1 cellular context compared by ENCODE assay signal in the genomic region with DNA sequence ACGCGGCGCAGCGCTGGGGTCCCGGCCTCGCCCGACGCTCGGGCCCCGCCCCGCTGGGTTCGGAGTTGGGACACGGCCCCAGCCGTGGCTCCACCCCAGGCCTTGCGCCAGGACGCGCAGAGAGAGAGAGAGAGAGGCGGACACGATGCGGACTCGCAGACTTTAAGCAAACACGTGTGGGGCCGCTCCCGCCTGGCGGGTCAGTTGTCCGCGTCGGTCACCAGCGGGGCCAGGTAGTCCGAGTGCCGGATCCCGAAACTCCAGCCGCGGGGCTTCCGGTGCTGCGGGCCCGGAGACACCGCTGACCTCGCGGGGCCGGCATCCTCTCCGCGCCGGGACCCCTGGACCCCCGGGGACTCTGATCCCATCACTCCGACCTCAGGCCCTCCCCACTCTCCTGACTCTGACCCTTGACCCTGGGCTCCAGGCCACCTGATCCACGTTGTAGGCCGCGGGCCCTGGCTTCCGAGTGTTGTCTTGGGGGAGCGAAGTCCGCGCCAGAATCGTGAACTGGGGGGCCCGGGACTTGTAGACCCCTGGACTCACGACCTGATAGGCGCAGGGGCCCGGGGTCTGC.
TF ChIP-seq lines count a peak whose summit lies in the region.

No MANE protein-coding gene starts in this region.

TF ChIP-seq in GM12878, 131 proteins besides CTCF, POLR2A, EP300 and RAD21 (continued from another document and continues in another):
- TF ChIP-seq, protein P1, sequence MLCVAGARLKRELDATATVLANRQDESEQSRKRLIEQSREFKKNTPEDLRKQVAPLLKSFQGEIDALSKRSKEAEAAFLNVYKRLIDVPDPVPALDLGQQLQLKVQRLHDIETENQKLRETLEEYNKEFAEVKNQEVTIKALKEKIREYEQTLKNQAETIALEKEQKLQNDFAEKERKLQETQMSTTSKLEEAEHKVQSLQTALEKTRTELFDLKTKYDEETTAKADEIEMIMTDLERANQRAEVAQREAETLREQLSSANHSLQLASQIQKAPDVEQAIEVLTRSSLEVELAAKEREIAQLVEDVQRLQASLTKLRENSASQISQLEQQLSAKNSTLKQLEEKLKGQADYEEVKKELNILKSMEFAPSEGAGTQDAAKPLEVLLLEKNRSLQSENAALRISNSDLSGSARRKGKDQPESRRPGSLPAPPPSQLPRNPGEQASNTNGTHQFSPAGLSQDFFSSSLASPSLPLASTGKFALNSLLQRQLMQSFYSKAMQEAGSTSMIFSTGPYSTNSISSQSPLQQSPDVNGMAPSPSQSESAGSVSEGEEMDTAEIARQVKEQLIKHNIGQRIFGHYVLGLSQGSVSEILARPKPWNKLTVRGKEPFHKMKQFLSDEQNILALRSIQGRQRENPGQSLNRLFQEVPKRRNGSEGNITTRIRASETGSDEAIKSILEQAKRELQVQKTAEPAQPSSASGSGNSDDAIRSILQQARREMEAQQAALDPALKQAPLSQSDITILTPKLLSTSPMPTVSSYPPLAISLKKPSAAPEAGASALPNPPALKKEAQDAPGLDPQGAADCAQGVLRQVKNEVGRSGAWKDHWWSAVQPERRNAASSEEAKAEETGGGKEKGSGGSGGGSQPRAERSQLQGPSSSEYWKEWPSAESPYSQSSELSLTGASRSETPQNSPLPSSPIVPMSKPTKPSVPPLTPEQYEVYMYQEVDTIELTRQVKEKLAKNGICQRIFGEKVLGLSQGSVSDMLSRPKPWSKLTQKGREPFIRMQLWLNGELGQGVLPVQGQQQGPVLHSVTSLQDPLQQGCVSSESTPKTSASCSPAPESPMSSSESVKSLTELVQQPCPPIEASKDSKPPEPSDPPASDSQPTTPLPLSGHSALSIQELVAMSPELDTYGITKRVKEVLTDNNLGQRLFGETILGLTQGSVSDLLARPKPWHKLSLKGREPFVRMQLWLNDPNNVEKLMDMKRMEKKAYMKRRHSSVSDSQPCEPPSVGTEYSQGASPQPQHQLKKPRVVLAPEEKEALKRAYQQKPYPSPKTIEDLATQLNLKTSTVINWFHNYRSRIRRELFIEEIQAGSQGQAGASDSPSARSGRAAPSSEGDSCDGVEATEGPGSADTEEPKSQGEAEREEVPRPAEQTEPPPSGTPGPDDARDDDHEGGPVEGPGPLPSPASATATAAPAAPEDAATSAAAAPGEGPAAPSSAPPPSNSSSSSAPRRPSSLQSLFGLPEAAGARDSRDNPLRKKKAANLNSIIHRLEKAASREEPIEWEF (IDR thresholded peaks at IDR 0.05; ENCODE audit: insufficient replicate concordance, low read depth, low read length) = no peak
- TF ChIP-seq ZNF274 (IDR thresholded peaks at IDR 0.05; ENCODE audit: insufficient read depth, insufficient read length) = no peak
- peak; percentile 79 for TF ChIP-seq NR2F1 (conservative IDR thresholded peaks at IDR 0.05)
- no peak for TF ChIP-seq CBX3 (IDR thresholded peaks at IDR 0.05; ENCODE audit: borderline replicate concordance, low read depth)
- TF ChIP-seq CBX5 (IDR thresholded peaks at IDR 0.05; ENCODE audit: low read depth) = no peak
- no peak for TF ChIP-seq PAX8 (IDR thresholded peaks at IDR 0.05)
- no peak; the same call in 1 of the 2 replicates for TF ChIP-seq DPF2 (IDR thresholded peaks at IDR 0.05)
- TF ChIP-seq ETV6 (conservative IDR thresholded peaks at IDR 0.05 in 1 of 2, IDR thresholded peaks at IDR 0.05 in 1 of 2; ENCODE audit: borderline replicate concordance in 1 of 2, low read depth in 1 of 2) = peak in 1 of 2 experiments; percentile 21; a peak in 1 of 4 replicates
- TF ChIP-seq, protein P2, sequence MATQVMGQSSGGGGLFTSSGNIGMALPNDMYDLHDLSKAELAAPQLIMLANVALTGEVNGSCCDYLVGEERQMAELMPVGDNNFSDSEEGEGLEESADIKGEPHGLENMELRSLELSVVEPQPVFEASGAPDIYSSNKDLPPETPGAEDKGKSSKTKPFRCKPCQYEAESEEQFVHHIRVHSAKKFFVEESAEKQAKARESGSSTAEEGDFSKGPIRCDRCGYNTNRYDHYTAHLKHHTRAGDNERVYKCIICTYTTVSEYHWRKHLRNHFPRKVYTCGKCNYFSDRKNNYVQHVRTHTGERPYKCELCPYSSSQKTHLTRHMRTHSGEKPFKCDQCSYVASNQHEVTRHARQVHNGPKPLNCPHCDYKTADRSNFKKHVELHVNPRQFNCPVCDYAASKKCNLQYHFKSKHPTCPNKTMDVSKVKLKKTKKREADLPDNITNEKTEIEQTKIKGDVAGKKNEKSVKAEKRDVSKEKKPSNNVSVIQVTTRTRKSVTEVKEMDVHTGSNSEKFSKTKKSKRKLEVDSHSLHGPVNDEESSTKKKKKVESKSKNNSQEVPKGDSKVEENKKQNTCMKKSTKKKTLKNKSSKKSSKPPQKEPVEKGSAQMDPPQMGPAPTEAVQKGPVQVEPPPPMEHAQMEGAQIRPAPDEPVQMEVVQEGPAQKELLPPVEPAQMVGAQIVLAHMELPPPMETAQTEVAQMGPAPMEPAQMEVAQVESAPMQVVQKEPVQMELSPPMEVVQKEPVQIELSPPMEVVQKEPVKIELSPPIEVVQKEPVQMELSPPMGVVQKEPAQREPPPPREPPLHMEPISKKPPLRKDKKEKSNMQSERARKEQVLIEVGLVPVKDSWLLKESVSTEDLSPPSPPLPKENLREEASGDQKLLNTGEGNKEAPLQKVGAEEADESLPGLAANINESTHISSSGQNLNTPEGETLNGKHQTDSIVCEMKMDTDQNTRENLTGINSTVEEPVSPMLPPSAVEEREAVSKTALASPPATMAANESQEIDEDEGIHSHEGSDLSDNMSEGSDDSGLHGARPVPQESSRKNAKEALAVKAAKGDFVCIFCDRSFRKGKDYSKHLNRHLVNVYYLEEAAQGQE (IDR thresholded peaks at IDR 0.05; ENCODE audit: low read depth, low read length) = no peak
- peak; percentile 15 for TF ChIP-seq GATAD2B (conservative IDR thresholded peaks at IDR 0.05; ENCODE audit: low read depth)
- TF ChIP-seq, protein P3, sequence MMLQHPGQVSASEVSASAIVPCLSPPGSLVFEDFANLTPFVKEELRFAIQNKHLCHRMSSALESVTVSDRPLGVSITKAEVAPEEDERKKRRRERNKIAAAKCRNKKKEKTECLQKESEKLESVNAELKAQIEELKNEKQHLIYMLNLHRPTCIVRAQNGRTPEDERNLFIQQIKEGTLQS (IDR thresholded peaks at IDR 0.05; ENCODE audit: borderline replicate concordance, extremely low read depth, low read depth, low read length) = no peak
- no peak for TF ChIP-seq RBBP5 (conservative IDR thresholded peaks at IDR 0.05)
- TF ChIP-seq, protein P4, sequence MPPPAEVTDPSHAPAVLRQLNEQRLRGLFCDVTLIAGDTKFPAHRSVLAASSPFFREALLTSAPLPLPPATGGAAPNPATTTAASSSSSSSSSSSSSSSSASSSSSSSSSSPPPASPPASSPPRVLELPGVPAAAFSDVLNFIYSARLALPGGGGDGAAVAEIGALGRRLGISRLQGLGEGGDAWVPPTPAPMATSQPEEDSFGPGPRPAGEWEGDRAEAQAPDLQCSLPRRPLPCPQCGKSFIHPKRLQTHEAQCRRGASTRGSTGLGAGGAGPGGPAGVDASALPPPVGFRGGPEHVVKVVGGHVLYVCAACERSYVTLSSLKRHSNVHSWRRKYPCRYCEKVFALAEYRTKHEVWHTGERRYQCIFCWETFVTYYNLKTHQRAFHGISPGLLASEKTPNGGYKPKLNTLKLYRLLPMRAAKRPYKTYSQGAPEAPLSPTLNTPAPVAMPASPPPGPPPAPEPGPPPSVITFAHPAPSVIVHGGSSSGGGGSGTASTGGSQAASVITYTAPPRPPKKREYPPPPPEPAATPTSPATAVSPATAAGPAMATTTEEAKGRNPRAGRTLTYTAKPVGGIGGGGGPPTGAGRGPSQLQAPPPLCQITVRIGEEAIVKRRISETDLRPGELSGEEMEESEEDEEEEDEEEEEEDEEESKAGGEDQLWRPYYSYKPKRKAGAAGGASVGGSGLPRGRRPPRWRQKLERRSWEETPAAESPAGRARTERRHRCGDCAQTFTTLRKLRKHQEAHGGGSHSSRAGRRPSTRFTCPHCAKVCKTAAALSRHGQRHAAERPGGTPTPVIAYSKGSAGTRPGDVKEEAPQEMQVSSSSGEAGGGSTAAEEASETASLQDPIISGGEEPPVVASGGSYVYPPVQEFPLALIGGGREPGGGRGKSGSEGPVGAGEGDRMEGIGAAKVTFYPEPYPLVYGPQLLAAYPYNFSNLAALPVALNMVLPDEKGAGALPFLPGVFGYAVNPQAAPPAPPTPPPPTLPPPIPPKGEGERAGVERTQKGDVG (CRISPR knock-in tag; IDR thresholded peaks at IDR 0.05) = 0 out of 2 replicates have a peak, but pooled peaks have one; percentile 42
- TF ChIP-seq PML (IDR thresholded peaks at IDR 0.05; ENCODE audit: low read length) = no peak
- TF ChIP-seq, protein P5, sequence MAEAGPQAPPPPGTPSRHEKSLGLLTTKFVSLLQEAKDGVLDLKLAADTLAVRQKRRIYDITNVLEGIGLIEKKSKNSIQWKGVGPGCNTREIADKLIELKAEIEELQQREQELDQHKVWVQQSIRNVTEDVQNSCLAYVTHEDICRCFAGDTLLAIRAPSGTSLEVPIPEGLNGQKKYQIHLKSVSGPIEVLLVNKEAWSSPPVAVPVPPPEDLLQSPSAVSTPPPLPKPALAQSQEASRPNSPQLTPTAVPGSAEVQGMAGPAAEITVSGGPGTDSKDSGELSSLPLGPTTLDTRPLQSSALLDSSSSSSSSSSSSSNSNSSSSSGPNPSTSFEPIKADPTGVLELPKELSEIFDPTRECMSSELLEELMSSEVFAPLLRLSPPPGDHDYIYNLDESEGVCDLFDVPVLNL (IDR thresholded peaks at IDR 0.05; ENCODE audit: low read depth, low read length) = no peak
- TF ChIP-seq ZBED1 (IDR thresholded peaks at IDR 0.05; ENCODE audit: borderline replicate concordance) = no peak
- no peak for TF ChIP-seq NFIC (IDR thresholded peaks at IDR 0.05; ENCODE audit: low read depth, low read length)
- no peak for TF ChIP-seq IRF4 (IDR thresholded peaks at IDR 0.05; ENCODE audit: low read depth, low read length)
- 0 out of 2 replicates have a peak, but pooled peaks have one; percentile 23 for TF ChIP-seq BRCA1 (IDR thresholded peaks at IDR 0.05; ENCODE audit: low read depth, low read length)
- TF ChIP-seq, protein P6, sequence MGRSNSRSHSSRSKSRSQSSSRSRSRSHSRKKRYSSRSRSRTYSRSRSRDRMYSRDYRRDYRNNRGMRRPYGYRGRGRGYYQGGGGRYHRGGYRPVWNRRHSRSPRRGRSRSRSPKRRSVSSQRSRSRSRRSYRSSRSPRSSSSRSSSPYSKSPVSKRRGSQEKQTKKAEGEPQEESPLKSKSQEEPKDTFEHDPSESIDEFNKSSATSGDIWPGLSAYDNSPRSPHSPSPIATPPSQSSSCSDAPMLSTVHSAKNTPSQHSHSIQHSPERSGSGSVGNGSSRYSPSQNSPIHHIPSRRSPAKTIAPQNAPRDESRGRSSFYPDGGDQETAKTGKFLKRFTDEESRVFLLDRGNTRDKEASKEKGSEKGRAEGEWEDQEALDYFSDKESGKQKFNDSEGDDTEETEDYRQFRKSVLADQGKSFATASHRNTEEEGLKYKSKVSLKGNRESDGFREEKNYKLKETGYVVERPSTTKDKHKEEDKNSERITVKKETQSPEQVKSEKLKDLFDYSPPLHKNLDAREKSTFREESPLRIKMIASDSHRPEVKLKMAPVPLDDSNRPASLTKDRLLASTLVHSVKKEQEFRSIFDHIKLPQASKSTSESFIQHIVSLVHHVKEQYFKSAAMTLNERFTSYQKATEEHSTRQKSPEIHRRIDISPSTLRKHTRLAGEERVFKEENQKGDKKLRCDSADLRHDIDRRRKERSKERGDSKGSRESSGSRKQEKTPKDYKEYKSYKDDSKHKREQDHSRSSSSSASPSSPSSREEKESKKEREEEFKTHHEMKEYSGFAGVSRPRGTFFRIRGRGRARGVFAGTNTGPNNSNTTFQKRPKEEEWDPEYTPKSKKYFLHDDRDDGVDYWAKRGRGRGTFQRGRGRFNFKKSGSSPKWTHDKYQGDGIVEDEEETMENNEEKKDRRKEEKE (IDR thresholded peaks at IDR 0.05) = no peak
- peak; percentile 10 for TF ChIP-seq KLF5 (IDR thresholded peaks at IDR 0.05; ENCODE audit: partially characterized antibody)
- TF ChIP-seq EZH2 (IDR thresholded peaks at IDR 0.05; ENCODE audit: borderline replicate concordance, control insufficient read depth, low read depth, low read length) = no peak
- TF ChIP-seq ZSCAN29 (IDR thresholded peaks at IDR 0.05) = no peak
- no peak for TF ChIP-seq ZNF622 (IDR thresholded peaks at IDR 0.05)
- TF ChIP-seq, protein P7, sequence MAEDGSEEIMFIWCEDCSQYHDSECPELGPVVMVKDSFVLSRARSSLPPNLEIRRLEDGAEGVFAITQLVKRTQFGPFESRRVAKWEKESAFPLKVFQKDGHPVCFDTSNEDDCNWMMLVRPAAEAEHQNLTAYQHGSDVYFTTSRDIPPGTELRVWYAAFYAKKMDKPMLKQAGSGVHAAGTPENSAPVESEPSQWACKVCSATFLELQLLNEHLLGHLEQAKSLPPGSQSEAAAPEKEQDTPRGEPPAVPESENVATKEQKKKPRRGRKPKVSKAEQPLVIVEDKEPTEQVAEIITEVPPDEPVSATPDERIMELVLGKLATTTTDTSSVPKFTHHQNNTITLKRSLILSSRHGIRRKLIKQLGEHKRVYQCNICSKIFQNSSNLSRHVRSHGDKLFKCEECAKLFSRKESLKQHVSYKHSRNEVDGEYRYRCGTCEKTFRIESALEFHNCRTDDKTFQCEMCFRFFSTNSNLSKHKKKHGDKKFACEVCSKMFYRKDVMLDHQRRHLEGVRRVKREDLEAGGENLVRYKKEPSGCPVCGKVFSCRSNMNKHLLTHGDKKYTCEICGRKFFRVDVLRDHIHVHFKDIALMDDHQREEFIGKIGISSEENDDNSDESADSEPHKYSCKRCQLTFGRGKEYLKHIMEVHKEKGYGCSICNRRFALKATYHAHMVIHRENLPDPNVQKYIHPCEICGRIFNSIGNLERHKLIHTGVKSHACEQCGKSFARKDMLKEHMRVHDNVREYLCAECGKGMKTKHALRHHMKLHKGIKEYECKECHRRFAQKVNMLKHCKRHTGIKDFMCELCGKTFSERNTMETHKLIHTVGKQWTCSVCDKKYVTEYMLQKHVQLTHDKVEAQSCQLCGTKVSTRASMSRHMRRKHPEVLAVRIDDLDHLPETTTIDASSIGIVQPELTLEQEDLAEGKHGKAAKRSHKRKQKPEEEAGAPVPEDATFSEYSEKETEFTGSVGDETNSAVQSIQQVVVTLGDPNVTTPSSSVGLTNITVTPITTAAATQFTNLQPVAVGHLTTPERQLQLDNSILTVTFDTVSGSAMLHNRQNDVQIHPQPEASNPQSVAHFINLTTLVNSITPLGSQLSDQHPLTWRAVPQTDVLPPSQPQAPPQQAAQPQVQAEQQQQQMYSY (CRISPR knock-in tag; IDR thresholded peaks at IDR 0.05) = peak; percentile 65; the same call in 1 of the 2 replicates
- TF ChIP-seq, protein P8, sequence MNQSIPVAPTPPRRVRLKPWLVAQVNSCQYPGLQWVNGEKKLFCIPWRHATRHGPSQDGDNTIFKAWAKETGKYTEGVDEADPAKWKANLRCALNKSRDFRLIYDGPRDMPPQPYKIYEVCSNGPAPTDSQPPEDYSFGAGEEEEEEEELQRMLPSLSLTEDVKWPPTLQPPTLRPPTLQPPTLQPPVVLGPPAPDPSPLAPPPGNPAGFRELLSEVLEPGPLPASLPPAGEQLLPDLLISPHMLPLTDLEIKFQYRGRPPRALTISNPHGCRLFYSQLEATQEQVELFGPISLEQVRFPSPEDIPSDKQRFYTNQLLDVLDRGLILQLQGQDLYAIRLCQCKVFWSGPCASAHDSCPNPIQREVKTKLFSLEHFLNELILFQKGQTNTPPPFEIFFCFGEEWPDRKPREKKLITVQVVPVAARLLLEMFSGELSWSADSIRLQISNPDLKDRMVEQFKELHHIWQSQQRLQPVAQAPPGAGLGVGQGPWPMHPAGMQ (IDR thresholded peaks at IDR 0.05; ENCODE audit: borderline replicate concordance) = no peak
- TF ChIP-seq CEBPB (IDR thresholded peaks at IDR 0.05; ENCODE audit: borderline replicate concordance in 1 of 2, low read depth in 2 of 2, low read length in 2 of 2) = 0 out of 4 replicates have a peak, but pooled peaks of 1 of the 2 experiments have one; percentile 5
- peak; percentile 51 for TF ChIP-seq YY1 (IDR thresholded peaks at IDR 0.05; ENCODE audit: low read depth, low read length)
- TF ChIP-seq STAT3 (IDR thresholded peaks at IDR 0.05; ENCODE audit: low read depth, low read length) = no peak
- no peak for TF ChIP-seq HDAC6 (IDR thresholded peaks at IDR 0.05; ENCODE audit: unreplicated experiment)
- peak; percentile 64; the same call in 1 of the 2 replicates for TF ChIP-seq TAF1 (IDR thresholded peaks at IDR 0.05; ENCODE audit: borderline replicate concordance, low read depth, low read length)
- TF ChIP-seq NRF1 (conservative IDR thresholded peaks at IDR 0.05; ENCODE audit: low read depth, low read length) = no peak
